Comparison of ENCODE assay signal across 8 cellular contexts in the genomic region with DNA sequence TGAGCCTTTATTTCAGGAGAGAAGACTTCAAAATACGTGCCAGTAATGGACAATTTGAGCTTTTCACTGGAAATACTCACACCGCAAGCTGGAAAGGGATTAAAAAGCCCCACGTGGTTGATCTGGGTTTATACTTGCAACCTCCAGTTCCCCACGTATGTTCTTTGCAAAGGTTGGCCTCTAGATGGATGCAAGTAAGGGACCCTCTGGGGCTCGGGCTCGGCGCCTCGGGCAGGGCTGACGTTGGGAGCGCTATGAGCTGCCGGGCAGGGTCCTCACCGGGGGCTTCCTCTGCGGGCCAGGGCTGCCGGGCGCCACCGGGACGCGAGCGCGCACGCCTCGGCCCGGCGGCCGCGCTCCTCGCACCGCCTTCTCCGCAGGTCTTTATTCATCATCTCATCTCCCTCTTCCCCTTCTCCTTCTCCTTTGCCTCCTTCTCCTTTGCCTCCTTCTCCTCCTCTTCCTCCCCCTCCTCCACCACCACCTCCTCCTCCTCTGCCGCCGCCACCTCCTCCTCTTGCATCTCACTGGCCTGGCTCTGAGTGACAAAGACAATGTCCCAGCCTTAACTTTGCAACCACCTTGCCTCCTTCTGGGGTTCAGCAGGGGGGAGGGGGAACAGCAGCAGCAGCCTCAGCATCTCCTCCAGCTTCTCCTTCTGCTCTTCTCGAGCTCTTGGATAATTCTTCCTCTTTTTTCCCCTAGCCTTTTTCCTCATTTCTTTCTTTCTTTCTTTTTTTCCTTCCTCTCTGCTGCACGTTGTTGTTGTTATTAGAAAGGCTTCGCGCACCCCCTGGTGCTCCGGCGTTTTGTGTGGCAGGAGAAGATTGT. TPM values are rescaled to one million over a fixed set of nuclear protein-coding genes. Genes with fewer than 3 reads are reported as not detected.
A peak's percentile ranks its signal among the peaks of the same experiment; 100 is the strongest.
DNase-seq lines count a peak whose midpoint lies in the region; ATAC-seq and TF ChIP-seq lines count a peak whose summit lies in the region.

No MANE protein-coding gene starts in this region.

- H3K4me3 ChIP-seq in lower lobe of right lung (peak overlapping the region; percentile 73), tibial artery (peak overlapping the region; percentile 64 to 74)

- peaks cover 51% of the 10 kb centered on the region for H3K27me3 Mint-ChIP-seq in activated naive CD4-positive, alpha-beta T cell treated with anti-CD3 and anti-CD28 coated beads, Interleukin-2, amount 50 U/mL, for 24 hours
- peaks cover 74% of the 10 kb centered on the region for H3K27me3 Mint-ChIP-seq in dendritic cell treated with granulocyte-macrophage colony-stimulating factor and Interleukin-4, amounts not matched to agents 40 ng/mL and 50 ng/mL, for 4 days

- no peak for DNase-seq in activated naive CD4-positive, alpha-beta T cell treated with anti-CD3 and anti-CD28 coated beads, Interleukin-2, amount 50 U/mL, for 16 hours
- DNase-seq in NCI-H748 (lab: John Stamatoyannopoulos, UW; ENCODE audit: unreplicated experiment) (peak; percentile 82), lower lobe of right lung (no peak), tibial artery (peak in 1 of 2 donors; percentile 62), HPDE6-E6E7 (ENCODE audit: extremely low spot score) (no peak)
- DNase-seq in activated CD4-positive, alpha-beta T cell treated with anti-CD3 and anti-CD28 coated beads, Interleukin-2, amount 50 U/mL, for 1 hour, result no peak

- H3K4me1 ChIP-seq in lower lobe of right lung (peaks cover 14% of the 10 kb centered on the region), tibial artery (peaks cover 0 to 31% (median 18%) of the 10 kb centered on the region in 4 donors)

- ATAC-seq in lower lobe of right lung, result peak; percentile 17 to 31

- H3K36me3 ChIP-seq in lower lobe of right lung, result no peaks in the 10 kb centered on the region
- no peaks in the 10 kb centered on the region for H3K36me3 ChIP-seq in tibial artery

- no peaks in the 10 kb centered on the region for H3K36me3 Mint-ChIP-seq in activated naive CD4-positive, alpha-beta T cell treated with anti-CD3 and anti-CD28 coated beads, Interleukin-2, amount 50 U/mL, for 24 hours
- H3K36me3 Mint-ChIP-seq in dendritic cell treated with granulocyte-macrophage colony-stimulating factor and Interleukin-4, amounts not matched to agents 40 ng/mL and 50 ng/mL, for 4 days (ENCODE audit: low read depth), result no peaks in the 10 kb centered on the region

- H3K4me1 Mint-ChIP-seq in activated naive CD4-positive, alpha-beta T cell treated with anti-CD3 and anti-CD28 coated beads, Interleukin-2, amount 50 U/mL, for 24 hours, result peaks cover 36% of the 10 kb centered on the region
- peaks cover 46% of the 10 kb centered on the region for H3K4me1 Mint-ChIP-seq in dendritic cell treated with granulocyte-macrophage colony-stimulating factor and Interleukin-4, amounts not matched to agents 40 ng/mL and 50 ng/mL, for 4 days (ENCODE audit: low read depth)

- H3K27ac Mint-ChIP-seq in activated naive CD4-positive, alpha-beta T cell treated with anti-CD3 and anti-CD28 coated beads, Interleukin-2, amount 50 U/mL, for 24 hours, result no peak overlapping the region
- H3K27ac Mint-ChIP-seq in dendritic cell treated with granulocyte-macrophage colony-stimulating factor and Interleukin-4, amounts not matched to agents 40 ng/mL and 50 ng/mL, for 4 days, result no peak overlapping the region

- H3K9me3 Mint-ChIP-seq in activated naive CD4-positive, alpha-beta T cell treated with anti-CD3 and anti-CD28 coated beads, Interleukin-2, amount 50 U/mL, for 24 hours, result no peaks in the 10 kb centered on the region
- H3K9me3 Mint-ChIP-seq in dendritic cell treated with granulocyte-macrophage colony-stimulating factor and Interleukin-4, amounts not matched to agents 40 ng/mL and 50 ng/mL, for 4 days, result no peaks in the 10 kb centered on the region

- intact Hi-C loops in dendritic cell treated with granulocyte-macrophage colony-stimulating factor and Interleukin-4, amounts not matched to agents 40 ng/mL and 50 ng/mL, for 4 days (cut with micrococcal nuclease), result no loop called here
- intact Hi-C loops in lower lobe of right lung (cut with DNase I), result no loop called here
- intact Hi-C loops in tibial artery (cut with DNase I; ENCODE audit: low total_unique reads), result no loop called here

- H3K4me3 Mint-ChIP-seq in activated naive CD4-positive, alpha-beta T cell treated with anti-CD3 and anti-CD28 coated beads, Interleukin-2, amount 50 U/mL, for 24 hours, result peak overlapping the region; percentile 77
- peak overlapping the region; percentile 74 for H3K4me3 Mint-ChIP-seq in dendritic cell treated with granulocyte-macrophage colony-stimulating factor and Interleukin-4, amounts not matched to agents 40 ng/mL and 50 ng/mL, for 4 days

- TF ChIP-seq CTCF in lower lobe of right lung (IDR thresholded peaks at IDR 0.05), result no peak
- no peak for TF ChIP-seq CTCF in tibial artery (IDR thresholded peaks at IDR 0.05)

- H3K27me3 ChIP-seq in lower lobe of right lung (ENCODE audit: low read depth) (no peaks in the 10 kb centered on the region), tibial artery (peaks cover 0 to 20% of the 10 kb centered on the region in 2 donors)

- H3K9me3 ChIP-seq in lower lobe of right lung (no peaks in the 10 kb centered on the region), tibial artery (no peaks in the 10 kb centered on the region)

- H3K27ac ChIP-seq in lower lobe of right lung, result peak overlapping the region; percentile 82
- H3K27ac ChIP-seq in tibial artery, result peak overlapping the region; percentile 78 to 85

RNA-seq across cellular contexts. Expression of a gene that starts 0.6 kb away (rescaled TPM):
- total RNA-seq in lower lobe of right lung, result 24.4 TPM
